In the genomic region with DNA sequence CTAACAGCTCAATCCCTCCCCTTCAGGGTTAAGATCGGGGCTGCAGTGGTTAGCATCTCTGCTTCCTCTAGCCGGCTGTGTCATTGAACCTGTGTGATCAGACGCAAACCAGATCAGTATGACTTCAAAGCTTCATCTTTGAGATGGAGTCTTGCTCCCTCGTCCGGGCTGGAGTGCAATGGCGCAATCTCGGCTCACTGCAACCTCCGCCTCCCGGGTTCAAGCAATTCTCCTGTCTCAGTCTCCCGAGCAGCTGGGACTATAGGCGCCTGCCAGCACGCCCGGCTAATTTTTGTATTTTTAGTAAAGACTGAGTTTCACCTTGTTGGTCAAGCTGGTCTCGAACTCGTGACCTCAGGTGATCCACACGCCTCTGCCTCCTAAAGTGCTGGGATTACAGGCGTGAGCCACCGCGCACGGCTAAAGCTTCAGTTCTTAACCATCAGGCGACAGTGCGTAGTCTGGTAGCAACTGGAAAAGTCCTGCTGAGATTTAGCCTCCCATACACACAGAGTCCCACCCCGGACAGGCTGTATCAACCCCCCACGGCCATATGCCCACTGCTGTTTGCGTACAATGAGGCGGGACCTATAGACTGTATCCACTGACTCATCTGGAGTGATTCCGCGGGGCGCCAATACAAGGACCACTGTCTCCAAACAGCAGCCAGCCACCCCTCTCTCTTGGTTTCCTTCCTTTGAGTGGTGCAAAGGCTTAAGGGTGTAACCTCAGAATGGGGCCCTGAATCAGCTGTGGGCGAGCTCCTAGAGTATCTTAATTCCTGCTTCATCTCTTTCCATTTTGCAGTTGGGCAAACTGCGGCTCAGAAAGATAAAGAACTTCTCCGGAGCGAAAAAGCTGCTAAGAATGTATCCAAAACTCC, we compare ENCODE assay signal across 8 cellular contexts. TPM values are rescaled to one million over a fixed set of nuclear protein-coding genes. Genes with fewer than 3 reads are reported as not detected.
A peak's percentile ranks its signal among the peaks of the same experiment; 100 is the strongest.
DNase-seq lines count a peak whose midpoint lies in the region; ATAC-seq and TF ChIP-seq lines count a peak whose summit lies in the region.

No MANE protein-coding gene starts in this region.

- peak overlapping the region; percentile 96 to 100 (median 99) for H3K27ac Mint-ChIP-seq in CD4-positive, CD25-positive, alpha-beta regulatory T cell
- H3K27ac Mint-ChIP-seq in activated T-helper 17 cell treated with anti-CD3 and anti-CD28 coated beads, Interleukin-2, amount 50 U/mL, for 72 hours, result peak overlapping the region; percentile 96
- H3K27ac Mint-ChIP-seq in neural progenitor cell, result peak overlapping the region; percentile 92

- H3K4me2 ChIP-seq in PC-9 (peak overlapping the region; percentile 83), neural progenitor cell (peak overlapping the region; percentile 77)

- no peaks in the 10 kb centered on the region for H3K9me3 Mint-ChIP-seq in CD4-positive, CD25-positive, alpha-beta regulatory T cell
- H3K9me3 Mint-ChIP-seq in activated T-helper 17 cell treated with anti-CD3 and anti-CD28 coated beads, Interleukin-2, amount 50 U/mL, for 72 hours, result peaks cover 7% of the 10 kb centered on the region
- H3K9me3 Mint-ChIP-seq in neural progenitor cell, result no peaks in the 10 kb centered on the region

- H3K9me2 ChIP-seq in PC-9 (ENCODE audit: insufficient read depth), result no peaks in the 10 kb centered on the region

- H3K9me3 ChIP-seq in CD4-positive, CD25-positive, alpha-beta regulatory T cell (ENCODE audit: control insufficient read depth in 2 of 2, low read length in 2 of 2), result no peaks in the 10 kb centered on the region
- H3K9me3 ChIP-seq in PC-9 (ENCODE audit: insufficient read depth, low read depth) (no peaks in the 10 kb centered on the region), neural progenitor cell (ENCODE audit: low read depth) (no peaks in the 10 kb centered on the region)

- H3K4me3 Mint-ChIP-seq in CD4-positive, CD25-positive, alpha-beta regulatory T cell, result peak overlapping the region; percentile 91 to 99 (median 98)
- H3K4me3 Mint-ChIP-seq in activated T-helper 17 cell treated with anti-CD3 and anti-CD28 coated beads, Interleukin-2, amount 50 U/mL, for 72 hours, result peak overlapping the region; percentile 85
- peak overlapping the region; percentile 94 for H3K4me3 Mint-ChIP-seq in neural progenitor cell

- no peak for TF ChIP-seq CTCF in PC-9 (conservative IDR thresholded peaks at IDR 0.05)
- no peak for TF ChIP-seq CTCF in fibroblast of pulmonary artery (IDR thresholded peaks at IDR 0.05; ENCODE audit: low read length, missing control alignments)
- TF ChIP-seq CTCF in neural progenitor cell (IDR thresholded peaks at IDR 0.05), result no peak

- intact Hi-C loops in PC-9 (cut with micrococcal nuclease; ENCODE audit: unreplicated experiment), result loop anchor here (1.0 to 10.0 kb wide), 3 partner anchors 29 to 390 kb away; no protein-coding TSS in a partner anchor

- H3K27me3 Mint-ChIP-seq in CD4-positive, CD25-positive, alpha-beta regulatory T cell, result peaks cover 5% of the 10 kb centered on the region
- no peaks in the 10 kb centered on the region for H3K27me3 Mint-ChIP-seq in activated T-helper 17 cell treated with anti-CD3 and anti-CD28 coated beads, Interleukin-2, amount 50 U/mL, for 72 hours
- peaks cover 6% of the 10 kb centered on the region for H3K27me3 Mint-ChIP-seq in neural progenitor cell (ENCODE audit: insufficient read depth, low read depth)

- BruUV-seq in PC-9 (replicated peaks; lab: Mats Ljungman, UMichigan), result TSS peak; percentile 86

- H3K27ac ChIP-seq in CD4-positive, CD25-positive, alpha-beta regulatory T cell (ENCODE audit: insufficient read depth, low read length, poor library complexity, severe bottlenecking), result peak overlapping the region; percentile 100
- H3K27ac ChIP-seq in PC-9 (peak overlapping the region; percentile 87), neural progenitor cell (peak overlapping the region; percentile 36), substantia nigra (ENCODE audit: low read depth, low read length, poor library complexity, severe bottlenecking) (peak overlapping the region; percentile 69)

- H3K4me1 Mint-ChIP-seq in CD4-positive, CD25-positive, alpha-beta regulatory T cell, result peaks cover 10 to 60% (median 35%) of the 10 kb centered on the region in 4 donors
- peaks cover 23% of the 10 kb centered on the region for H3K4me1 Mint-ChIP-seq in activated T-helper 17 cell treated with anti-CD3 and anti-CD28 coated beads, Interleukin-2, amount 50 U/mL, for 72 hours
- peaks cover 24% of the 10 kb centered on the region for H3K4me1 Mint-ChIP-seq in neural progenitor cell

- CTCF ChIA-PET in PC-9 (lab: Charles Lee), result interaction anchor here (0.6 to 1.3 kb wide), 4 partner anchors 28 to 386 kb away, joined by 3 to 4 read pairs (median 3); a partner anchor contains a TSS

- no peaks in the 10 kb centered on the region for H3K36me3 ChIP-seq in CD4-positive, CD25-positive, alpha-beta regulatory T cell (ENCODE audit: control insufficient read depth, insufficient read depth, low read length)
- H3K36me3 ChIP-seq in PC-9 (ENCODE audit: low read depth), result no peaks in the 10 kb centered on the region
- H3K36me3 ChIP-seq in neural progenitor cell, result no peaks in the 10 kb centered on the region

- H3K4me3 ChIP-seq in CD4-positive, CD25-positive, alpha-beta regulatory T cell (ENCODE audit: low read depth, low read length), result peak overlapping the region; percentile 92
- peak overlapping the region; percentile 87 for H3K4me3 ChIP-seq in PC-9
- H3K4me3 ChIP-seq in fibroblast of pulmonary artery (replicated peaks; ENCODE audit: low read depth, low read length), result peak overlapping the region; percentile 99
- peak overlapping the region; percentile 81 for H3K4me3 ChIP-seq in neural progenitor cell

- no peaks in the 10 kb centered on the region for H3K27me3 ChIP-seq in CD4-positive, CD25-positive, alpha-beta regulatory T cell (ENCODE audit: control insufficient read depth, insufficient read depth, low read length)
- H3K27me3 ChIP-seq in PC-9 (ENCODE audit: insufficient read depth, low read depth) (no peaks in the 10 kb centered on the region), neural progenitor cell (no peaks in the 10 kb centered on the region)

- H3K36me3 Mint-ChIP-seq in CD4-positive, CD25-positive, alpha-beta regulatory T cell, result peaks cover 4% of the 10 kb centered on the region
- peaks cover 22% of the 10 kb centered on the region for H3K36me3 Mint-ChIP-seq in activated T-helper 17 cell treated with anti-CD3 and anti-CD28 coated beads, Interleukin-2, amount 50 U/mL, for 72 hours (ENCODE audit: low read depth)
- H3K36me3 Mint-ChIP-seq in neural progenitor cell, result peaks cover 3% of the 10 kb centered on the region

- POLR2A ChIA-PET in PC-9 (lab: Charles Lee; ENCODE audit: unreplicated experiment), result interaction anchor here (0.5 to 1.5 kb wide), 5 partner anchors 28 to 700 kb away, joined by 3 to 20 read pairs (median 5); a partner anchor contains a TSS

- peaks cover 20% of the 10 kb centered on the region; the same call in 1 of the 2 replicates for H3F3A ChIP-seq in PC-9 (ENCODE audit: insufficient read depth, low read depth)
- H3F3A ChIP-seq in neural progenitor cell (ENCODE audit: low read depth), result peaks cover 27% of the 10 kb centered on the region

- no peak overlapping the region for H3K9ac ChIP-seq in neural progenitor cell

- peaks cover 40% of the 10 kb centered on the region for H3K4me1 ChIP-seq in CD4-positive, CD25-positive, alpha-beta regulatory T cell (ENCODE audit: control insufficient read depth, insufficient read depth, low read length, poor library complexity, severe bottlenecking)
- H3K4me1 ChIP-seq in PC-9 (replicated peaks; ENCODE audit: insufficient read depth) (peaks cover 4% of the 10 kb centered on the region), neural progenitor cell (peaks cover 3% of the 10 kb centered on the region)

- H3K79me2 ChIP-seq in PC-9 (ENCODE audit: low read depth) (peaks cover 8% of the 10 kb centered on the region; the same call in 1 of the 2 replicates), neural progenitor cell (ENCODE audit: low read depth) (peaks cover 22% of the 10 kb centered on the region)

- H4K20me1 ChIP-seq in PC-9 (ENCODE audit: insufficient read depth) (no peaks in the 10 kb centered on the region), neural progenitor cell (ENCODE audit: low read depth) (peaks cover 5% of the 10 kb centered on the region)

- H2AFZ ChIP-seq in PC-9 (peak overlapping the region; percentile 87), neural progenitor cell (replicated peaks) (peak overlapping the region; percentile 80)

- peak; percentile 71 to 89 (median 88) for DNase-seq in CD4-positive, CD25-positive, alpha-beta regulatory T cell
- DNase-seq in PC-9, result peak in 1 of 2 experiments; percentile 57
- peak; percentile 87 for DNase-seq in fibroblast of pulmonary artery (ENCODE audit: low read depth)
- peak; percentile 73 for DNase-seq in neural progenitor cell (ENCODE audit: low spot score)
- DNase-seq in substantia nigra (lab: John Stamatoyannopoulos, UW), result peak in 34 of 49 donors; percentile 12 to 87 (median 53)

- peak; percentile 63 to 65 for ATAC-seq in CD4-positive, CD25-positive, alpha-beta regulatory T cell (ENCODE audit: low read depth in 2 of 2)
- ATAC-seq in GM19372 (IDR thresholded peaks at IDR 0.05; ENCODE audit: low read depth, unreplicated experiment), result peak; percentile 31
- ATAC-seq in HG03460 (IDR thresholded peaks at IDR 0.05; ENCODE audit: unreplicated experiment), result peak; percentile 36
- ATAC-seq in activated T-helper 17 cell treated with anti-CD3 and anti-CD28 coated beads, Interleukin-2, amount 50 U/mL, for 72 hours (replicated peaks), result peak; percentile 62

RNA-seq across cellular contexts. Expression of a gene that starts 23.3 kb away (rescaled TPM):
- not detected for total RNA-seq in CD4-positive, CD25-positive, alpha-beta regulatory T cell
- not detected for polyA plus RNA-seq in CD4-positive, CD25-positive, alpha-beta regulatory T cell
- not detected in 2 replicates for total RNA-seq in PC-9 (2021)
- total RNA-seq in activated T-helper 17 cell treated with anti-CD3 and anti-CD28 coated beads, Interleukin-2, amount 50 U/mL, for 72 hours, result not detected
- not detected in 2 replicates for total RNA-seq in neural progenitor cell (ENCODE audit: low replicate concordance)

RNA-seq across cellular contexts. Expression of a gene that starts 27.8 kb away (rescaled TPM):
- total RNA-seq in CD4-positive, CD25-positive, alpha-beta regulatory T cell, result 376 TPM
- polyA plus RNA-seq in CD4-positive, CD25-positive, alpha-beta regulatory T cell, result 100 to 1,000 TPM; 290 to 513 (median 434) TPM
- total RNA-seq in PC-9 (2021) (119 and 183 TPM in 2 replicates), neural progenitor cell (ENCODE audit: low replicate concordance) (267 and 348 TPM in 2 replicates)
- total RNA-seq in activated T-helper 17 cell treated with anti-CD3 and anti-CD28 coated beads, Interleukin-2, amount 50 U/mL, for 72 hours, result 100 to 1,000 TPM; 243 to 264 TPM

RNA-seq across cellular contexts. Expression of a gene that starts 47.9 kb away (rescaled TPM):
- total RNA-seq in CD4-positive, CD25-positive, alpha-beta regulatory T cell, result not detected
- not detected for polyA plus RNA-seq in CD4-positive, CD25-positive, alpha-beta regulatory T cell
- total RNA-seq in PC-9 (2021), result not detected in 2 replicates
- total RNA-seq in activated T-helper 17 cell treated with anti-CD3 and anti-CD28 coated beads, Interleukin-2, amount 50 U/mL, for 72 hours, result not detected
- not detected in 2 replicates for total RNA-seq in neural progenitor cell (ENCODE audit: low replicate concordance)

Comparison
In these comparisons a context has a peak if more than half of its experiments do, and no peak if none do; other contexts are left out.
1. H3K27ac ChIP-seq: peak in every context shown above with its lines; median percentile 100 in CD4-positive, CD25-positive, alpha-beta regulatory T cell; 87 in PC-9; 69 in substantia nigra; 36 in neural progenitor cell.